In the genomic region with DNA sequence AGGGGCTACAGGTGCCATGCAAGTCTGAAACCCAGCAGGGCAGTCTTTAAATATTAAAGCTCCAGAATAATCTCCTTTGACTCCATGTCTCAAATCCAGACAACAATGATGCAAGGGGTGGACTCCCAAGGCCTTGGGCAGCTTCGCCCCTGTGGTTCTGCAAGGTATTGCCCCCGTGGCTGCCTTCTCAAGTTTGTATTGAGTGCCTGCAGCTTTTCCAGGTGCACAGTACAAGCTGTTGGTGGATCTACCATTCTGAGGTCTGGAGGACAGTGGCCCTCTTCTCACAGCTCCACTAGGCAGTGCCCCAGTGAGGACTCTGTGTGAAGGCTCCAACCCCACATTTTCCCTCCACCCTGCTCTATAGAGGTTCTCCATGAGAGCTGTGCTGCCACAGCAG, we compare ENCODE assay signal across 36 cellular contexts. TPM values are rescaled to one million over a fixed set of nuclear protein-coding genes. Genes with fewer than 3 reads are reported as not detected.
A peak's percentile ranks its signal among the peaks of the same experiment; 100 is the strongest.
DNase-seq lines count a peak whose midpoint lies in the region; ATAC-seq and TF ChIP-seq lines count a peak whose summit lies in the region.
"Had no signal": no experiment of that assay in that cellular context is flagged by ENCODE, and none has a peak within 500 bp of the region (broad histone marks: within the 10 kb centered on the region; RNA-seq: fewer than 3 reads in every experiment).

No MANE protein-coding gene starts in this region.

- POLR2A ChIA-PET in CD4-positive, alpha-beta memory T cell (lab: Charles Lee; ENCODE audit: partially characterized antibody) = no interaction called here

- TF ChIP-seq CTCF in GM23338 (conservative IDR thresholded peaks at IDR 0.05; ENCODE audit: low read depth in 2 of 2) (no peak; a peak in 1 of 4 replicates), OCI-LY3 (IDR thresholded peaks at IDR 0.05; ENCODE audit: low read depth, low read length) (no peak), nephron (IDR thresholded peaks at IDR 0.05; ENCODE audit: unreplicated experiment in 3 of 3) (no peak)

- H3F3A ChIP-seq in GM23338 (replicated peaks; ENCODE audit: low read depth) = no peaks in the 10 kb centered on the region

- no peaks in the 10 kb centered on the region for H4K20me1 ChIP-seq in GM23338 (replicated peaks; ENCODE audit: insufficient read depth)
- no peaks in the 10 kb centered on the region for H4K20me1 ChIP-seq in OCI-LY3 (ENCODE audit: insufficient read depth, low read length)

- H3K9me3 ChIP-seq in OCI-LY3 (ENCODE audit: insufficient read depth, low read length) = no peaks in the 10 kb centered on the region
- H3K9me3 ChIP-seq in CD4-positive, alpha-beta memory T cell (ENCODE audit: control insufficient read depth in 1 of 2, low read length in 2 of 2) = no peaks in the 10 kb centered on the region
- H3K9me3 ChIP-seq: ovary, upper lobe of right lung had no signal

- H3K4me3 Mint-ChIP-seq in GM23338 (no peak overlapping the region), nephron (no peak overlapping the region)
- H3K4me3 Mint-ChIP-seq in CD4-positive, alpha-beta memory T cell = no peak overlapping the region
- H3K4me3 Mint-ChIP-seq: activated CD4-positive, alpha-beta memory T cell treated with anti-CD3 and anti-CD28 coated beads for 36 hours; activated naive CD8-positive, alpha-beta T cell treated with anti-CD3 and anti-CD28 coated beads, Interleukin-2, amount 50 U/mL, for 24 hours; CD14-positive monocyte; memory B cell; stimulated activated effector memory CD8-positive, alpha-beta T cell treated with anti-CD3 and anti-CD28 coated beads, Interleukin-12 subunit alpha, Interleukin-12 subunit beta, amount 100 ng/mL, for 72 hours had no signal

- H3K36me3 Mint-ChIP-seq in GM23338 (ENCODE audit: low read depth) (no peaks in the 10 kb centered on the region), nephron (ENCODE audit: low read depth) (no peaks in the 10 kb centered on the region)
- no peaks in the 10 kb centered on the region for H3K36me3 Mint-ChIP-seq in CD4-positive, alpha-beta memory T cell
- H3K36me3 Mint-ChIP-seq: activated CD4-positive, alpha-beta memory T cell treated with anti-CD3 and anti-CD28 coated beads for 36 hours; CD14-positive monocyte; memory B cell; stimulated activated effector memory CD8-positive, alpha-beta T cell treated with anti-CD3 and anti-CD28 coated beads, Interleukin-12 subunit alpha, Interleukin-12 subunit beta, amount 100 ng/mL, for 72 hours had no signal

- H3K4me1 Mint-ChIP-seq in GM23338 = peaks cover 25% of the 10 kb centered on the region
- peaks cover 27% of the 10 kb centered on the region for H3K4me1 Mint-ChIP-seq in nephron
- H3K4me1 Mint-ChIP-seq in CD4-positive, alpha-beta memory T cell = peaks cover 0 to 3% (median under 1%) of the 10 kb centered on the region in 4 donors
- H3K4me1 Mint-ChIP-seq: CD14-positive monocyte; stimulated activated effector memory CD8-positive, alpha-beta T cell treated with anti-CD3 and anti-CD28 coated beads, Interleukin-12 subunit alpha, Interleukin-12 subunit beta, amount 100 ng/mL, for 72 hours had no signal

- H3K9me2 ChIP-seq in GM23338 (ENCODE audit: insufficient read depth) = peaks cover 7% of the 10 kb centered on the region; the same call in 1 of the 2 replicates

- H3K9ac ChIP-seq in OCI-LY3 (ENCODE audit: low read length) = peak overlapping the region; percentile 59

- DNase-seq in DMS53 (lab: John Stamatoyannopoulos, UW) = peak; percentile 9
- DNase-seq in DMS53 treated with DMSO at 0.1 percent for 48 hours (lab: John Stamatoyannopoulos, UW; ENCODE audit: unreplicated experiment) = no peak
- DNase-seq in GM23338 (ENCODE audit: low spot score) = peak; percentile 28
- DNase-seq in CD4-positive, alpha-beta memory T cell = no peak
- DNase-seq in SIG-M5 (lab: John Stamatoyannopoulos, UW) = no peak
- DNase-seq: 8988T; activated CD4-positive, alpha-beta memory T cell treated with anti-CD3 and anti-CD28 coated beads for 36 hours; activated naive CD4-positive, alpha-beta T cell; activated naive CD8-positive, alpha-beta T cell treated with anti-CD3 and anti-CD28 coated beads, Interleukin-2, amount 50 U/mL, for 24 hours; caudate nucleus; effector CD8-positive, alpha-beta T cell; IMR-90; NCI-H1092; NCI-H1694 treated with DMSO at 0.1 percent for 48 hours; NCI-H2171 treated with DMSO at 0.1 percent for 48 hours; ovary; retina; substantia nigra; upper lobe of right lung had no signal

- no peaks in the 10 kb centered on the region for H3K79me2 ChIP-seq in GM23338 (replicated peaks; ENCODE audit: insufficient read depth)
- no peaks in the 10 kb centered on the region for H3K79me2 ChIP-seq in OCI-LY3 (ENCODE audit: low read length)

- H3K27me3 Mint-ChIP-seq in GM23338 (ENCODE audit: insufficient read depth, low read depth, poor library complexity) = peaks cover 2% of the 10 kb centered on the region
- no peaks in the 10 kb centered on the region for H3K27me3 Mint-ChIP-seq in nephron (ENCODE audit: low read depth)
- H3K27me3 Mint-ChIP-seq in CD4-positive, alpha-beta memory T cell = peaks cover 0 to 2% of the 10 kb centered on the region in 2 donors
- H3K27me3 Mint-ChIP-seq: activated naive CD8-positive, alpha-beta T cell treated with anti-CD3 and anti-CD28 coated beads, Interleukin-2, amount 50 U/mL, for 24 hours; memory B cell had no signal

- intact Hi-C loops in CD4-positive, alpha-beta memory T cell (cut with micrococcal nuclease) = no loop called here

- H3K36me3 ChIP-seq in GM23338 (ENCODE audit: insufficient read depth) (no peaks in the 10 kb centered on the region), OCI-LY3 (replicated peaks; ENCODE audit: low read depth, low read length) (no peaks in the 10 kb centered on the region)
- no peaks in the 10 kb centered on the region for H3K36me3 ChIP-seq in CD4-positive, alpha-beta memory T cell (ENCODE audit: insufficient read depth, low read length)
- H3K36me3 ChIP-seq: ovary, upper lobe of right lung had no signal

- no peak overlapping the region for H3K4me3 ChIP-seq in GM23338
- H3K4me3 ChIP-seq in OCI-LY3 (ENCODE audit: low read length) = peak overlapping the region; percentile 58
- H3K4me3 ChIP-seq in CD4-positive, alpha-beta memory T cell (ENCODE audit: low read length in 2 of 2) = no peak overlapping the region
- H3K4me3 ChIP-seq: coronary artery, ovary, upper lobe of right lung had no signal

- H3K27me3 ChIP-seq in GM23338 (ENCODE audit: insufficient read depth) (no peaks in the 10 kb centered on the region), OCI-LY3 (ENCODE audit: low read depth, low read length) (no peaks in the 10 kb centered on the region)
- H3K27me3 ChIP-seq in CD4-positive, alpha-beta memory T cell (ENCODE audit: insufficient read depth, low read length) = no peaks in the 10 kb centered on the region
- H3K27me3 ChIP-seq: ovary, upper lobe of right lung had no signal

- CTCF ChIA-PET in CD4-positive, alpha-beta memory T cell (lab: Charles Lee; ENCODE audit: partially characterized antibody) = interaction anchor here (1.0 kb wide), 1 partner anchor 12 kb away, joined by 3 read pairs; no protein-coding TSS in a partner anchor

- H3K27ac ChIP-seq in GM23338 (ENCODE audit: low read depth) = no peak overlapping the region
- peak overlapping the region; percentile 88 for H3K27ac ChIP-seq in OCI-LY3 (ENCODE audit: low read length)
- H3K27ac ChIP-seq in CD4-positive, alpha-beta memory T cell (ENCODE audit: low read depth, low read length) = no peak overlapping the region
- H3K27ac ChIP-seq: coronary artery, epithelial cell of prostate, ovary, RWPE1 had no signal

- H3K9me3 Mint-ChIP-seq in GM23338 = no peaks in the 10 kb centered on the region
- peaks cover 3% of the 10 kb centered on the region for H3K9me3 Mint-ChIP-seq in nephron
- no peaks in the 10 kb centered on the region for H3K9me3 Mint-ChIP-seq in CD4-positive, alpha-beta memory T cell
- H3K9me3 Mint-ChIP-seq: activated CD4-positive, alpha-beta memory T cell treated with anti-CD3 and anti-CD28 coated beads for 36 hours; activated naive CD8-positive, alpha-beta T cell treated with anti-CD3 and anti-CD28 coated beads, Interleukin-2, amount 50 U/mL, for 24 hours; CD14-positive monocyte; stimulated activated effector memory CD8-positive, alpha-beta T cell treated with anti-CD3 and anti-CD28 coated beads, Interleukin-12 subunit alpha, Interleukin-12 subunit beta, amount 100 ng/mL, for 72 hours had no signal

- H3K4me1 ChIP-seq in GM23338 (ENCODE audit: insufficient read depth) = peaks cover 6% of the 10 kb centered on the region; the same call in 1 of the 2 replicates
- H3K4me1 ChIP-seq in OCI-LY3 (ENCODE audit: low read length) = peaks cover 38% of the 10 kb centered on the region
- no peaks in the 10 kb centered on the region for H3K4me1 ChIP-seq in CD4-positive, alpha-beta memory T cell (ENCODE audit: insufficient read depth, low read length)

- H3K27ac Mint-ChIP-seq in GM23338 = no peak overlapping the region
- peak overlapping the region; percentile 65 to 78 (median 68) for H3K27ac Mint-ChIP-seq in nephron
- H3K27ac Mint-ChIP-seq in CD4-positive, alpha-beta memory T cell = no peak overlapping the region
- H3K27ac Mint-ChIP-seq: activated CD4-positive, alpha-beta memory T cell treated with anti-CD3 and anti-CD28 coated beads for 36 hours; activated naive CD8-positive, alpha-beta T cell treated with anti-CD3 and anti-CD28 coated beads, Interleukin-2, amount 50 U/mL, for 24 hours; CD14-positive monocyte; memory B cell; stimulated activated effector memory CD8-positive, alpha-beta T cell treated with anti-CD3 and anti-CD28 coated beads, Interleukin-12 subunit alpha, Interleukin-12 subunit beta, amount 100 ng/mL, for 72 hours had no signal

- ATAC-seq in GM23338 (peak; percentile 18; the same call in 1 of the 3 replicates), HG03135 (IDR thresholded peaks at IDR 0.05; ENCODE audit: unreplicated experiment) (no peak)
- ATAC-seq: activated CD4-positive, CD25-positive, alpha-beta regulatory T cell treated with anti-CD3 and anti-CD28 coated beads, Interleukin-2, amount 50 U/mL, for 24 hours; activated naive CD8-positive, alpha-beta T cell treated with anti-CD3 and anti-CD28 coated beads, Interleukin-2, amount 50 U/mL, for 24 hours; HCT116; stimulated activated effector memory CD8-positive, alpha-beta T cell treated with anti-CD3 and anti-CD28 coated beads, Interleukin-12 subunit alpha, Interleukin-12 subunit beta, amount 100 ng/mL, for 72 hours had no signal

- H3K4me2 ChIP-seq in GM23338 = peak overlapping the region; percentile 61; the same call in 1 of the 2 replicates
- peak overlapping the region; percentile 93 for H3K4me2 ChIP-seq in OCI-LY3 (ENCODE audit: low read length)

- H2AFZ ChIP-seq in GM23338 (peak overlapping the region; percentile 49; the same call in 1 of the 2 replicates), OCI-LY3 (ENCODE audit: low read depth, low read length) (no peak overlapping the region)

TF ChIP-seq in GM23338, 12 proteins besides CTCF, POLR2A, EP300 and RAD21 (continues in another document):
- TF ChIP-seq ZNF331 (CRISPR knock-in tag; IDR thresholded peaks at IDR 0.05; ENCODE audit: low read depth) (no peak), ZNF114 (CRISPR knock-in tag; IDR thresholded peaks at IDR 0.05) (no peak), EZH2 (IDR thresholded peaks at IDR 0.05; ENCODE audit: low read depth, unreplicated experiment) (no peak), STAT1 (IDR thresholded peaks at IDR 0.05; ENCODE audit: unreplicated experiment) (no peak), JUNB (IDR thresholded peaks at IDR 0.05; ENCODE audit: unreplicated experiment) (no peak)

RNA-seq across cellular contexts. Expression of gene MROH9, which starts 3.7 kb away (rescaled TPM):
- not detected in 2 replicates for total RNA-seq in GM23338 (2014; rRNA removed; shearing (Covaris generic))
- polyA plus RNA-seq in GM23338 (2016; fragmentation: Nextera tagmentation; extraction: Ambion mirVana) = 0.06 TPM in 1 of 2 replicates, not detected in the other
- total RNA-seq in CD4-positive, alpha-beta memory T cell = not detected
- polyA plus RNA-seq in CD4-positive, alpha-beta memory T cell = not detected
- total RNA-seq: activated CD4-positive, alpha-beta memory T cell treated with anti-CD3 and anti-CD28 coated beads for 36 hours; glomerular endothelial cell; IMR-90; left lobe of liver; SK-MEL-5; skeletal muscle tissue; T-helper 1 cell treated with Interleukin-12 subunit alpha and Interleukin-12 subunit beta and Interleukin-4 antibody, amounts not matched to agents 30 ng/mL and 1 ng/mL, for 36 hours; upper lobe of right lung had no signal
- polyA plus RNA-seq: CD14-positive monocyte, IMR-90, neural cell, ovary had no signal

Comparison
In these comparisons a context has a peak if more than half of its experiments do, and no peak if none do; other contexts are left out.
1. DNase-seq: peak in DMS53 (single experiment) and GM23338 (single experiment); none in DMS53 treated with DMSO at 0.1 percent for 48 hours (single experiment), CD4-positive, alpha-beta memory T cell (0 of 5) and SIG-M5 (single experiment).
2. H3K27ac Mint-ChIP-seq: peak in nephron (3 of 3); none in GM23338 (single experiment) and CD4-positive, alpha-beta memory T cell (0 of 7).